14 cellular contexts compared by ENCODE assay signal in the genomic region with DNA sequence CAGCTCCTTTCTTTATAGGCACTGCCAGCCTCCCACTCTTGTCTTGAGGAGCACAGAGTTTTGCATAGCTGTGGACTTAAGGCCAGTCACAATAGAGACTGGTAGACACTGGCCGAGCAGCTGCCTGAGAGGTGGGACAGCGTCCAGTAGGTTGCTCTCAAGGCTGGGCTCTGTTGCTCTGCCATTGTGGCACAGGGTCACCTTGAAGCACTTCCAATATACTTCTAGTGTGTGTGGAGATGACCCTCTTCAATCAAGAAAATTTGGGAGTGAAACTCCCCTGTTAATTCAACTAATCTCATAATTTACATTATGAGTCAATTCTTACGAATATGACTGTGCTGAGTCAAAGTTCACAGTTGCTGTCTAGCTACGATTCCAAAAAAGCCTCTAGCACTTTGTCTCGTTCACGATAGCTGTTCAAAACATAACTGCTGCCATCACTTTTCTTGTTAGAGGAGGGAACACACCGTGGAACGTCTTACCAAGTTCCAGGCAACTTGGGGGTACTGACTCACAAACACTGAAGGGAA.
DNase-seq lines count a peak whose midpoint lies in the region; ATAC-seq and TF ChIP-seq lines count a peak whose summit lies in the region.
"Had no signal": no experiment of that assay in that cellular context is flagged by ENCODE, and none has a peak within 500 bp of the region (broad histone marks: within the 10 kb centered on the region; RNA-seq: fewer than 3 reads in every experiment).

No MANE protein-coding gene starts in this region.

- no peak overlapping the region for H3K4me3 ChIP-seq in ascending aorta
- H3K4me3 ChIP-seq: thoracic aorta had no signal

- peak overlapping the region in 1 of 2 donors; percentile 66 for H3K4me3 Mint-ChIP-seq in activated T-cell treated with anti-CD3 and anti-CD28 coated beads, Interleukin-2, amount 50 U/mL, for 72 hours
- H3K4me3 Mint-ChIP-seq: CD8-positive, alpha-beta memory T cell; naive B cell had no signal

- no peak overlapping the region for H3K27ac ChIP-seq in ascending aorta
- H3K27ac ChIP-seq: KMS-11, thoracic aorta had no signal

- TF ChIP-seq CTCF in ascending aorta (IDR thresholded peaks at IDR 0.05), result no peak

- no peaks in the 10 kb centered on the region for H3K36me3 Mint-ChIP-seq in activated T-cell treated with anti-CD3 and anti-CD28 coated beads, Interleukin-2, amount 50 U/mL, for 72 hours (ENCODE audit: insufficient read depth in 2 of 2)
- H3K36me3 Mint-ChIP-seq: CD8-positive, alpha-beta memory T cell; naive B cell had no signal

- peak overlapping the region; percentile 38 for H3K27ac Mint-ChIP-seq in activated T-cell treated with anti-CD3 and anti-CD28 coated beads, Interleukin-2, amount 50 U/mL, for 72 hours
- H3K27ac Mint-ChIP-seq: CD8-positive, alpha-beta memory T cell; naive B cell had no signal

- ATAC-seq in GM18519 (IDR thresholded peaks at IDR 0.05; ENCODE audit: low FRiP score, unreplicated experiment) (peak; percentile 83), GM19025 (IDR thresholded peaks at IDR 0.05; ENCODE audit: low read depth, unreplicated experiment) (peak; percentile 70), HG02973 (IDR thresholded peaks at IDR 0.05; ENCODE audit: unreplicated experiment) (peak; percentile 91), left lobe of liver (no peak), GM21825 (IDR thresholded peaks at IDR 0.05; ENCODE audit: unreplicated experiment) (no peak)
- peak; percentile 88 to 96 for ATAC-seq in activated T-cell treated with anti-CD3 and anti-CD28 coated beads, Interleukin-2, amount 50 U/mL, for 72 hours (replicated peaks in 1 of 2)

- no peaks in the 10 kb centered on the region for H3K4me1 ChIP-seq in ascending aorta

- H3K27me3 ChIP-seq in ascending aorta, result no peaks in the 10 kb centered on the region
- H3K27me3 ChIP-seq: gastrocnemius medialis had no signal

- no peaks in the 10 kb centered on the region for H3K9me3 Mint-ChIP-seq in activated T-cell treated with anti-CD3 and anti-CD28 coated beads, Interleukin-2, amount 50 U/mL, for 72 hours
- H3K9me3 Mint-ChIP-seq: CD8-positive, alpha-beta memory T cell; naive B cell had no signal

- H3K36me3 ChIP-seq in ascending aorta, result no peaks in the 10 kb centered on the region
- H3K36me3 ChIP-seq: gastrocnemius medialis, thoracic aorta had no signal

- peaks cover 5% of the 10 kb centered on the region for H3K4me1 Mint-ChIP-seq in activated T-cell treated with anti-CD3 and anti-CD28 coated beads, Interleukin-2, amount 50 U/mL, for 72 hours (ENCODE audit: low read depth)
- H3K4me1 Mint-ChIP-seq: CD8-positive, alpha-beta memory T cell; naive B cell had no signal

- H3K9me3 ChIP-seq in ascending aorta, result no peaks in the 10 kb centered on the region
- H3K9me3 ChIP-seq: gastrocnemius medialis, thoracic aorta had no signal

- intact Hi-C loops in ascending aorta (cut with DNase I), result no loop called here

- DNase-seq in activated T-cell treated with anti-CD3 and anti-CD28 coated beads, Interleukin-2, amount 50 U/mL, for 72 hours, result peak; percentile 10 to 24
- DNase-seq in left lobe of liver (ENCODE audit: low spot score), result no peak
- no peak for DNase-seq in amniotic stem cell (lab: John Stamatoyannopoulos, UW)
- no peak for DNase-seq in ascending aorta (ENCODE audit: low spot score in 2 of 2)
- DNase-seq: activated CD4-positive, alpha-beta T cell treated with anti-CD3 and anti-CD28 coated beads, Interleukin-2, amount 50 U/mL, for 4 hours; CD8-positive, alpha-beta memory T cell; gastrocnemius medialis; naive B cell had no signal

- H3K27me3 Mint-ChIP-seq in activated T-cell treated with anti-CD3 and anti-CD28 coated beads, Interleukin-2, amount 50 U/mL, for 72 hours (ENCODE audit: low read depth), result no peaks in the 10 kb centered on the region
- H3K27me3 Mint-ChIP-seq: CD8-positive, alpha-beta memory T cell had no signal

Comparison
In these comparisons a context has a peak if more than half of its experiments do, and no peak if none do; other contexts are left out.
1. ATAC-seq: peak in GM18519 (single experiment), GM19025 (single experiment), HG02973 (single experiment) and activated T-cell treated with anti-CD3 and anti-CD28 coated beads, Interleukin-2, amount 50 U/mL, for 72 hours (2 of 2); none in left lobe of liver (single experiment) and GM21825 (single experiment).
2. DNase-seq: peak in activated T-cell treated with anti-CD3 and anti-CD28 coated beads, Interleukin-2, amount 50 U/mL, for 72 hours (2 of 2); none in left lobe of liver (single experiment), amniotic stem cell (single experiment) and ascending aorta (0 of 2).